ENCODE assay signal across 8 cellular contexts in genomic region chr17:50274142-50274944, GRCh38. TPM values are rescaled to one million over a fixed set of nuclear protein-coding genes. Genes with fewer than 3 reads are reported as not detected.
DNase-seq lines count a peak whose midpoint lies in the region; ATAC-seq lines count a peak whose summit lies in the region.

TMEM92 (plus strand) TSS chr17:50274466; CDS start chr17:50274502, 36 bp downstream.

- H4K20me1 ChIP-seq in Karpas-422 (ENCODE audit: insufficient read depth, low read depth, low read length) = no peaks in the 10 kb centered on the region

- no peaks in the 10 kb centered on the region for H3K36me3 Mint-ChIP-seq in activated T-helper 2 cell treated with anti-CD3 and anti-CD28 coated beads, Interferon-gamma antibody, Interleukin-2, Interleukin-4, amounts not matched to agents 10 μg/mL and 5 μg/mL and 100 μg/mL, durations not matched to agents 14 hours and 24 hours and 36 hours (ENCODE audit: low read depth)

- H3K9me2 ChIP-seq in Karpas-422 (replicated peaks; ENCODE audit: insufficient read depth, low read length) = no peaks in the 10 kb centered on the region

- ATAC-seq in left colon (peak; percentile 87), GM19395 (IDR thresholded peaks at IDR 0.05; ENCODE audit: unreplicated experiment) (no peak)

- no peaks in the 10 kb centered on the region for H3K27me3 Mint-ChIP-seq in activated T-helper 2 cell treated with anti-CD3 and anti-CD28 coated beads, Interferon-gamma antibody, Interleukin-2, Interleukin-4, amounts not matched to agents 10 μg/mL and 5 μg/mL and 100 μg/mL, durations not matched to agents 14 hours and 24 hours and 36 hours (ENCODE audit: low read depth)

- H3K36me3 ChIP-seq in urinary bladder (ENCODE audit: insufficient read depth) (no peaks in the 10 kb centered on the region), Karpas-422 (ENCODE audit: insufficient read depth, low read length) (no peaks in the 10 kb centered on the region)

- H3K4me2 ChIP-seq in Karpas-422 (ENCODE audit: low read depth, low read length, poor library complexity, severe bottlenecking) = no peak within 1 kb of the TSS

- intact Hi-C loops in activated T-helper 2 cell treated with anti-CD3 and anti-CD28 coated beads, Interferon-gamma antibody, Interleukin-2, Interleukin-4, amounts not matched to agents 10 μg/mL and 5 μg/mL and 100 μg/mL, durations not matched to agents 14 hours and 24 hours and 36 hours (cut with micrococcal nuclease) = no loop called here
- intact Hi-C loops in left colon (cut with DNase I, micrococcal nuclease) = loop anchor here in 1 of 2 donors (5.0 kb wide), 1 partner anchor 72 kb away; the partner anchor contains the start of gene COL1A1

- H3K9me3 ChIP-seq in Karpas-422 (ENCODE audit: low read length) = no peaks in the 10 kb centered on the region

- H3K9ac ChIP-seq in Karpas-422 (ENCODE audit: low read length) = no peak within 1 kb of the TSS

- peak; percentile 43 for DNase-seq in stimulated activated CD4-positive, alpha-beta T cell treated with anti-CD3 and anti-CD28 coated beads, Interleukin-15, amount 100 ng/mL, for 24 hours
- no peak for DNase-seq in stimulated activated CD4-positive, alpha-beta T cell treated with anti-CD3 and anti-CD28 coated beads, Interleukin-4, amount 100 ng/mL, for 4 hours
- DNase-seq in activated T-helper 2 cell treated with anti-CD3 and anti-CD28 coated beads, Interferon-gamma antibody, Interleukin-2, Interleukin-4, amounts not matched to agents 10 μg/mL and 5 μg/mL and 100 μg/mL, durations not matched to agents 14 hours and 24 hours and 36 hours (ENCODE audit: low spot score) = no peak
- DNase-seq in left colon (peak; percentile 79 to 85), Karpas-422 (no peak)
- DNase-seq in stimulated activated naive CD4-positive, alpha-beta T cell (lab: John Stamatoyannopoulos, UW) = no peak

- H3K9me3 Mint-ChIP-seq in activated T-helper 2 cell treated with anti-CD3 and anti-CD28 coated beads, Interferon-gamma antibody, Interleukin-2, Interleukin-4, amounts not matched to agents 10 μg/mL and 5 μg/mL and 100 μg/mL, durations not matched to agents 14 hours and 24 hours and 36 hours = no peaks in the 10 kb centered on the region

- peak within 1 kb of the TSS; percentile 41 for H3K4me3 ChIP-seq in urinary bladder (ENCODE audit: low read depth, low read length)
- H3K4me3 ChIP-seq in Karpas-422 (ENCODE audit: low read length) = no peak within 1 kb of the TSS

- H3K27me3 ChIP-seq in Karpas-422 (ENCODE audit: low read length) = no peaks in the 10 kb centered on the region

- H2AFZ ChIP-seq in Karpas-422 (ENCODE audit: low read length) = no peak within 1 kb of the TSS

- H3K4me3 Mint-ChIP-seq in activated T-helper 2 cell treated with anti-CD3 and anti-CD28 coated beads, Interferon-gamma antibody, Interleukin-2, Interleukin-4, amounts not matched to agents 10 μg/mL and 5 μg/mL and 100 μg/mL, durations not matched to agents 14 hours and 24 hours and 36 hours (ENCODE audit: low read depth) = peak within 1 kb of the TSS; percentile 66

- H3K27ac ChIP-seq in urinary bladder (ENCODE audit: low read depth) (peak within 1 kb of the TSS; percentile 69), Karpas-422 (ENCODE audit: low read length) (no peak within 1 kb of the TSS)

- peak within 1 kb of the TSS; percentile 62 for H3K27ac Mint-ChIP-seq in activated T-helper 2 cell treated with anti-CD3 and anti-CD28 coated beads, Interferon-gamma antibody, Interleukin-2, Interleukin-4, amounts not matched to agents 10 μg/mL and 5 μg/mL and 100 μg/mL, durations not matched to agents 14 hours and 24 hours and 36 hours

- no peaks in the 10 kb centered on the region for H3K79me2 ChIP-seq in Karpas-422 (ENCODE audit: low read length)

- peaks cover 24% of the 10 kb centered on the region for H3K4me1 Mint-ChIP-seq in activated T-helper 2 cell treated with anti-CD3 and anti-CD28 coated beads, Interferon-gamma antibody, Interleukin-2, Interleukin-4, amounts not matched to agents 10 μg/mL and 5 μg/mL and 100 μg/mL, durations not matched to agents 14 hours and 24 hours and 36 hours (ENCODE audit: low read depth)

- 44% methylated on average over 24 of the region's 24 CpGs for WGBS in urinary bladder

- H3K4me1 ChIP-seq in urinary bladder (ENCODE audit: insufficient read depth) = peaks cover 2% of the 10 kb centered on the region
- no peaks in the 10 kb centered on the region for H3K4me1 ChIP-seq in Karpas-422 (ENCODE audit: low read length)

RNA-seq across cellular contexts. Expression of gene TMEM92, which starts in this region (rescaled TPM):
- 1.5 and 1.6 TPM in 2 replicates for total RNA-seq in activated T-helper 2 cell treated with anti-CD3 and anti-CD28 coated beads, Interferon-gamma antibody, Interleukin-2, Interleukin-4, amounts not matched to agents 10 μg/mL and 5 μg/mL and 100 μg/mL, durations not matched to agents 14 hours and 24 hours and 36 hours
- total RNA-seq in left colon (1 to 10 TPM; 3.4 to 9.4 TPM), urinary bladder (1.0 TPM)
- 2.5 TPM for polyA plus RNA-seq in urinary bladder
- not detected in 2 replicates for total RNA-seq in Karpas-422 (2014; rRNA removed; shearing (Covaris generic); ENCODE audit: low replicate concordance)

Comparison
In these comparisons a context has a peak if more than half of its experiments do, and no peak if none do; other contexts are left out.
1. DNase-seq: peak in stimulated activated CD4-positive, alpha-beta T cell treated with anti-CD3 and anti-CD28 coated beads, Interleukin-15, amount 100 ng/mL, for 24 hours (single experiment) and left colon (2 of 2); none in stimulated activated CD4-positive, alpha-beta T cell treated with anti-CD3 and anti-CD28 coated beads, Interleukin-4, amount 100 ng/mL, for 4 hours (0 of 2), activated T-helper 2 cell treated with anti-CD3 and anti-CD28 coated beads, Interferon-gamma antibody, Interleukin-2, Interleukin-4, amounts not matched to agents 10 μg/mL and 5 μg/mL and 100 μg/mL, durations not matched to agents 14 hours and 24 hours and 36 hours (single experiment), stimulated activated naive CD4-positive, alpha-beta T cell (0 of 6) and Karpas-422 (single experiment).